ENCODE assay signal across 1 cellular context in genomic region chr6:18154507-18155272, GRCh38.
TF ChIP-seq lines count a peak whose summit lies in the region.

Gene TPMT (minus strand): TSS chr6:18155077. CDS start chr6:18149127, 5,950 bp downstream.

TF ChIP-seq in K562, 482 proteins besides CTCF, POLR2A, EP300 and RAD21 (continued from another document and continues in another):
- TF ChIP-seq ZNF655 (CRISPR knock-in tag; IDR thresholded peaks at IDR 0.05), result no peak
- 0 out of 2 replicates have a peak, but pooled peaks have one; percentile 8 for TF ChIP-seq ELF4 (CRISPR knock-in tag; IDR thresholded peaks at IDR 0.05)
- TF ChIP-seq CBX1 (IDR thresholded peaks at IDR 0.05; ENCODE audit: low read depth), result no peak
- TF ChIP-seq DACH1 (IDR thresholded peaks at IDR 0.05; ENCODE audit: partially characterized antibody), result peak; percentile 82
- TF ChIP-seq L3MBTL2 (IDR thresholded peaks at IDR 0.05), result no peak
- 0 out of 2 replicates have a peak, but pooled peaks have one; percentile 19 for TF ChIP-seq CC2D1A (IDR thresholded peaks at IDR 0.05)
- TF ChIP-seq TEAD4 (IDR thresholded peaks at IDR 0.05; ENCODE audit: low read length), result no peak; the same call in 1 of the 2 replicates
- no peak for TF ChIP-seq TEAD4 (CRISPR knock-in tag; IDR thresholded peaks at IDR 0.05; ENCODE audit: borderline replicate concordance)
- TF ChIP-seq MEF2A (IDR thresholded peaks at IDR 0.05; ENCODE audit: control insufficient read depth, low read depth, low read length), result no peak
- TF ChIP-seq ZNF507 (tag; conservative IDR thresholded peaks at IDR 0.05), result no peak
- TF ChIP-seq, protein P1, sequence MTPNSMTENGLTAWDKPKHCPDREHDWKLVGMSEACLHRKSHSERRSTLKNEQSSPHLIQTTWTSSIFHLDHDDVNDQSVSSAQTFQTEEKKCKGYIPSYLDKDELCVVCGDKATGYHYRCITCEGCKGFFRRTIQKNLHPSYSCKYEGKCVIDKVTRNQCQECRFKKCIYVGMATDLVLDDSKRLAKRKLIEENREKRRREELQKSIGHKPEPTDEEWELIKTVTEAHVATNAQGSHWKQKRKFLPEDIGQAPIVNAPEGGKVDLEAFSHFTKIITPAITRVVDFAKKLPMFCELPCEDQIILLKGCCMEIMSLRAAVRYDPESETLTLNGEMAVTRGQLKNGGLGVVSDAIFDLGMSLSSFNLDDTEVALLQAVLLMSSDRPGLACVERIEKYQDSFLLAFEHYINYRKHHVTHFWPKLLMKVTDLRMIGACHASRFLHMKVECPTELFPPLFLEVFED (CRISPR knock-in tag; conservative IDR thresholded peaks at IDR 0.05), result peak; percentile 13; the same call in 1 of the 2 replicates
- TF ChIP-seq LCOR (CRISPR knock-in tag; IDR thresholded peaks at IDR 0.05), result 0 out of 2 replicates have a peak, but pooled peaks have one; percentile 60
- peak; percentile 91; the same call in 1 of the 2 replicates for TF ChIP-seq LARP7 (IDR thresholded peaks at IDR 0.05)
- peak; percentile 62; the same call in 1 of the 2 replicates for TF ChIP-seq NCOA1 (IDR thresholded peaks at IDR 0.05; ENCODE audit: low read depth)
- TF ChIP-seq GABPB1 (CRISPR knock-in tag; IDR thresholded peaks at IDR 0.05), result peak; percentile 46; the same call in 1 of the 2 replicates
- TF ChIP-seq ARID4B (CRISPR knock-in tag; IDR thresholded peaks at IDR 0.05), result peak; percentile 83
- TF ChIP-seq MAFK (IDR thresholded peaks at IDR 0.05; ENCODE audit: low read length), result no peak
- TF ChIP-seq CCAR2 (IDR thresholded peaks at IDR 0.05; ENCODE audit: low read depth, low read length), result no peak
- no peak for TF ChIP-seq THRA (IDR thresholded peaks at IDR 0.05)
- no peak for TF ChIP-seq ZBTB11 (CRISPR knock-in tag; IDR thresholded peaks at IDR 0.05)
- TF ChIP-seq TAF9B (IDR thresholded peaks at IDR 0.05; ENCODE audit: partially characterized antibody), result peak; percentile 75
- no peak for TF ChIP-seq ZBTB33 (CRISPR knock-in tag; IDR thresholded peaks at IDR 0.05)
- TF ChIP-seq PHF8 (IDR thresholded peaks at IDR 0.05; ENCODE audit: borderline replicate concordance, low read length), result peak; percentile 67; the same call in 1 of the 2 replicates
- TF ChIP-seq MECOM (CRISPR knock-in tag; IDR thresholded peaks at IDR 0.05), result no peak
- TF ChIP-seq STAT5A (IDR thresholded peaks at IDR 0.05; ENCODE audit: borderline replicate concordance, low read length), result no peak
- no peak for TF ChIP-seq ZNF24 (IDR thresholded peaks at IDR 0.05)
- TF ChIP-seq LEF1 (IDR thresholded peaks at IDR 0.05), result no peak
- 0 out of 2 replicates have a peak, but pooled peaks have one; percentile 13 for TF ChIP-seq ATF1 (CRISPR knock-in tag; IDR thresholded peaks at IDR 0.05)
- TF ChIP-seq ATF1 (tag; IDR thresholded peaks at IDR 0.05), result peak; percentile 84
- no peak for TF ChIP-seq SREBF2 (CRISPR knock-in tag; IDR thresholded peaks at IDR 0.05)
- no peak for TF ChIP-seq SFPQ (IDR thresholded peaks at IDR 0.05; ENCODE audit: low read depth, low read length)
- peak; percentile 42; the same call in 1 of the 2 replicates for TF ChIP-seq JUN (IDR thresholded peaks at IDR 0.05; ENCODE audit: borderline replicate concordance, low read depth, low read length)
- TF ChIP-seq JUN (CRISPR knock-in tag; IDR thresholded peaks at IDR 0.05; ENCODE audit: borderline replicate concordance), result no peak
- TF ChIP-seq ZNF121 (CRISPR knock-in tag; conservative IDR thresholded peaks at IDR 0.05), result no peak
- peak; percentile 78 for TF ChIP-seq DPF2 (IDR thresholded peaks at IDR 0.05)
- TF ChIP-seq MTA1 (IDR thresholded peaks at IDR 0.05; ENCODE audit: borderline replicate concordance), result no peak
- no peak for TF ChIP-seq PCBP1 (IDR thresholded peaks at IDR 0.05; ENCODE audit: low read depth, low read length, poor library complexity, severe bottlenecking)
- TF ChIP-seq C11orf30 (IDR thresholded peaks at IDR 0.05; ENCODE audit: low read depth), result no peak
- TF ChIP-seq TCF3 (CRISPR knock-in tag; IDR thresholded peaks at IDR 0.05), result no peak
- TF ChIP-seq, protein P2, sequence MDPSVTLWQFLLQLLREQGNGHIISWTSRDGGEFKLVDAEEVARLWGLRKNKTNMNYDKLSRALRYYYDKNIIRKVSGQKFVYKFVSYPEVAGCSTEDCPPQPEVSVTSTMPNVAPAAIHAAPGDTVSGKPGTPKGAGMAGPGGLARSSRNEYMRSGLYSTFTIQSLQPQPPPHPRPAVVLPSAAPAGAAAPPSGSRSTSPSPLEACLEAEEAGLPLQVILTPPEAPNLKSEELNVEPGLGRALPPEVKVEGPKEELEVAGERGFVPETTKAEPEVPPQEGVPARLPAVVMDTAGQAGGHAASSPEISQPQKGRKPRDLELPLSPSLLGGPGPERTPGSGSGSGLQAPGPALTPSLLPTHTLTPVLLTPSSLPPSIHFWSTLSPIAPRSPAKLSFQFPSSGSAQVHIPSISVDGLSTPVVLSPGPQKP (CRISPR knock-in tag; IDR thresholded peaks at IDR 0.05), result no peak
- peak; percentile 24; the same call in 1 of the 2 replicates for TF ChIP-seq BHLHE40 (IDR thresholded peaks at IDR 0.05; ENCODE audit: low read length)
- peak; percentile 44; the same call in 1 of the 2 replicates for TF ChIP-seq ZNF830 (CRISPR knock-in tag; IDR thresholded peaks at IDR 0.05)
- TF ChIP-seq TAL1 (IDR thresholded peaks at IDR 0.05), result no peak
- no peak for TF ChIP-seq THAP7 (CRISPR knock-in tag; IDR thresholded peaks at IDR 0.05)
- TF ChIP-seq U2AF2 (optimal IDR thresholded peaks at IDR 0.05; ENCODE audit: low read depth, low read length), result no peak
- no peak for TF ChIP-seq ZNF143 (CRISPR knock-in tag; IDR thresholded peaks at IDR 0.05)
- peak; percentile 35; the same call in 1 of the 2 replicates for TF ChIP-seq ARID1B (IDR thresholded peaks at IDR 0.05)
